1 cellular context compared by ENCODE assay signal in genomic region chr15:78033864-78034263, GRCh38.
TF ChIP-seq lines count a peak whose summit lies in the region.

No MANE protein-coding gene starts in this region.

TF ChIP-seq in endothelial cell of umbilical vein, 7 proteins besides CTCF, POLR2A, EP300 and RAD21:
- TF ChIP-seq JUN (IDR thresholded peaks at IDR 0.05; ENCODE audit: borderline replicate concordance, insufficient read depth, insufficient read length, low read depth) = no peak
- TF ChIP-seq MYC (IDR thresholded peaks at IDR 0.05; ENCODE audit: low read depth, low read length) = no peak
- TF ChIP-seq GATA2 (IDR thresholded peaks at IDR 0.05; ENCODE audit: insufficient read depth, insufficient read length, low read depth, low read length) = no peak
- TF ChIP-seq MAX (IDR thresholded peaks at IDR 0.05; ENCODE audit: insufficient read depth, insufficient read length) = no peak
- TF ChIP-seq FOS (IDR thresholded peaks at IDR 0.05; ENCODE audit: borderline replicate concordance, insufficient read depth, low read length) = no peak
- no peak for TF ChIP-seq EZH2 (IDR thresholded peaks at IDR 0.05; ENCODE audit: borderline replicate concordance, low read depth, low read length, severe bottlenecking)
- no peak for TF ChIP-seq POLR2AphosphoS5 (IDR thresholded peaks at IDR 0.05; ENCODE audit: insufficient read depth, low read depth, low read length)
